Comparison of ENCODE assay signal across 15 cellular contexts in genomic region chr16:11325404-11326083, GRCh38. TPM values are rescaled to one million over a fixed set of nuclear protein-coding genes. Genes with fewer than 3 reads are reported as not detected.
A peak's percentile ranks its signal among the peaks of the same experiment; 100 is the strongest.
DNase-seq lines count a peak whose midpoint lies in the region; ATAC-seq, FAIRE-seq and TF ChIP-seq lines count a peak whose summit lies in the region.
"Had no signal": no experiment of that assay in that cellular context is flagged by ENCODE, and none has a peak within 500 bp of the region (broad histone marks: within the 10 kb centered on the region; RNA-seq: fewer than 3 reads in every experiment).

No MANE protein-coding gene starts in this region.

- H3K9ac ChIP-seq in OCI-LY3 (ENCODE audit: low read length) (no peak overlapping the region), astrocyte (ENCODE audit: low read length) (no peak overlapping the region)

- H3K9me3 ChIP-seq in OCI-LY3 (ENCODE audit: insufficient read depth, low read length) (no peaks in the 10 kb centered on the region), astrocyte (ENCODE audit: insufficient read depth, low read depth, low read length) (no peaks in the 10 kb centered on the region)
- H3K9me3 ChIP-seq: stomach had no signal

- peak; percentile 81 to 86 for ATAC-seq in natural killer cell treated with Interleukin-12 subunit alpha and Interleukin-12 subunit beta and Interleukin-15 and Interleukin-18, amount 100 ng/mL, for 72 hours
- ATAC-seq in natural killer cell = no peak
- ATAC-seq in stimulated activated naive CD8-positive, alpha-beta T cell treated with anti-CD3 and anti-CD28 coated beads, Interleukin-15, Interleukin-2, amounts not matched to agents 100 U/mL and 50 U/mL, for 24 hours = peak; percentile 48
- ATAC-seq: left ventricle myocardium superior, PC-3 had no signal

- peak overlapping the region; percentile 62 for H3K4me3 Mint-ChIP-seq in natural killer cell treated with Interleukin-12 subunit alpha and Interleukin-12 subunit beta and Interleukin-15 and Interleukin-18, amount 100 ng/mL, for 72 hours
- H3K4me3 Mint-ChIP-seq in natural killer cell (no peak overlapping the region), astrocyte (ENCODE audit: unreplicated experiment) (no peak overlapping the region), HFFc6 (no peak overlapping the region)
- H3K4me3 Mint-ChIP-seq: brain had no signal

- peaks cover 2 to 6% of the 10 kb centered on the region in 2 donors for H3K27me3 Mint-ChIP-seq in natural killer cell treated with Interleukin-12 subunit alpha and Interleukin-12 subunit beta and Interleukin-15 and Interleukin-18, amount 100 ng/mL, for 72 hours
- H3K27me3 Mint-ChIP-seq in natural killer cell (ENCODE audit: low read depth in 2 of 2) = peaks cover 36 to 42% of the 10 kb centered on the region in 2 donors
- peaks cover 7% of the 10 kb centered on the region for H3K27me3 Mint-ChIP-seq in astrocyte (ENCODE audit: low read depth, unreplicated experiment)
- H3K27me3 Mint-ChIP-seq in HFFc6 (ENCODE audit: insufficient read depth) = peaks cover 3% of the 10 kb centered on the region; the same call in 1 of the 2 replicates
- H3K27me3 Mint-ChIP-seq: brain had no signal

- H3K4me2 ChIP-seq in OCI-LY3 (ENCODE audit: low read length) (peak overlapping the region; percentile 21), astrocyte (ENCODE audit: low read length) (peak overlapping the region; percentile 8)

- H3K36me3 ChIP-seq in OCI-LY3 (replicated peaks; ENCODE audit: low read depth, low read length) (peaks cover 3% of the 10 kb centered on the region), astrocyte (ENCODE audit: insufficient read depth, low read length) (no peaks in the 10 kb centered on the region)
- H3K36me3 ChIP-seq: stomach had no signal

- H3K4me1 ChIP-seq in OCI-LY3 (ENCODE audit: low read length) = peaks cover 46% of the 10 kb centered on the region
- peaks cover 25% of the 10 kb centered on the region for H3K4me1 ChIP-seq in astrocyte (ENCODE audit: insufficient read depth, low read length)

- H3K27me3 ChIP-seq in OCI-LY3 (ENCODE audit: low read depth, low read length) (peaks cover 10% of the 10 kb centered on the region), astrocyte (ENCODE audit: insufficient read depth, low read length) (no peaks in the 10 kb centered on the region)
- H3K27me3 ChIP-seq: stomach had no signal

- peak overlapping the region; percentile 16; the same call in 1 of the 2 replicates for H3K27ac ChIP-seq in OCI-LY3 (ENCODE audit: low read length)
- H3K27ac ChIP-seq in astrocyte (ENCODE audit: low read depth, low read length) = no peak overlapping the region
- H3K27ac ChIP-seq: stomach had no signal

- H3K9me3 Mint-ChIP-seq in natural killer cell treated with Interleukin-12 subunit alpha and Interleukin-12 subunit beta and Interleukin-15 and Interleukin-18, amount 100 ng/mL, for 72 hours = no peaks in the 10 kb centered on the region
- H3K9me3 Mint-ChIP-seq in natural killer cell (no peaks in the 10 kb centered on the region), astrocyte (ENCODE audit: unreplicated experiment) (no peaks in the 10 kb centered on the region), HFFc6 (no peaks in the 10 kb centered on the region)

- no peaks in the 10 kb centered on the region for H3K79me2 ChIP-seq in OCI-LY3 (ENCODE audit: low read length)
- H3K79me2 ChIP-seq in astrocyte (ENCODE audit: insufficient read depth, low read length) = no peaks in the 10 kb centered on the region

- peak overlapping the region; percentile 98 to 99 for H3K27ac Mint-ChIP-seq in natural killer cell treated with Interleukin-12 subunit alpha and Interleukin-12 subunit beta and Interleukin-15 and Interleukin-18, amount 100 ng/mL, for 72 hours
- H3K27ac Mint-ChIP-seq in natural killer cell (no peak overlapping the region), astrocyte (ENCODE audit: unreplicated experiment) (no peak overlapping the region), HFFc6 (no peak overlapping the region)
- H3K27ac Mint-ChIP-seq: brain had no signal

- H2AFZ ChIP-seq in OCI-LY3 (ENCODE audit: low read depth, low read length) (no peak overlapping the region; the same call in 1 of the 2 replicates), astrocyte (ENCODE audit: low read depth, low read length) (peak overlapping the region; percentile 17)

- H4K20me1 ChIP-seq in OCI-LY3 (ENCODE audit: insufficient read depth, low read length) (no peaks in the 10 kb centered on the region), astrocyte (ENCODE audit: insufficient read depth, low read length) (no peaks in the 10 kb centered on the region)

- peaks cover 10% of the 10 kb centered on the region for H3K36me3 Mint-ChIP-seq in natural killer cell treated with Interleukin-12 subunit alpha and Interleukin-12 subunit beta and Interleukin-15 and Interleukin-18, amount 100 ng/mL, for 72 hours
- H3K36me3 Mint-ChIP-seq in natural killer cell = no peaks in the 10 kb centered on the region
- H3K36me3 Mint-ChIP-seq in astrocyte (ENCODE audit: low read depth, unreplicated experiment) = peaks cover 3% of the 10 kb centered on the region
- H3K36me3 Mint-ChIP-seq in HFFc6 (ENCODE audit: low read depth) = no peaks in the 10 kb centered on the region
- H3K36me3 Mint-ChIP-seq: brain had no signal

- intact Hi-C loops in natural killer cell (cut with micrococcal nuclease) = no loop called here

- FAIRE-seq in astrocyte (lab: Jason Lieb, UNC) (no peak), frontal cortex (lab: Jason Lieb, UNC) (no peak)

- DNase-seq in natural killer cell treated with Interleukin-12 subunit alpha and Interleukin-12 subunit beta and Interleukin-15 and Interleukin-18, amount 100 ng/mL, for 72 hours (ENCODE audit: low spot score) = peak; percentile 80
- DNase-seq in natural killer cell (no peak), astrocyte (ENCODE audit: low read depth) (no peak), frontal cortex (ENCODE audit: low spot score in 2 of 2) (no peak), dermis blood vessel endothelial cell (no peak), HFFc6 (no peak)
- no peak for DNase-seq in stimulated activated naive CD8-positive, alpha-beta T cell treated with anti-CD3 and anti-CD28 coated beads, Interleukin-15, Interleukin-2, amounts not matched to agents 100 U/mL and 50 U/mL, for 24 hours
- DNase-seq: left ventricle myocardium superior, occipital lobe, PC-3, stomach had no signal

- H3K4me3 ChIP-seq in OCI-LY3 (ENCODE audit: low read length) = no peak overlapping the region
- H3K4me3 ChIP-seq in astrocyte (ENCODE audit: insufficient read depth, low read depth, low read length) = no peak overlapping the region
- H3K4me3 ChIP-seq: stomach had no signal

- peaks cover 49 to 57% of the 10 kb centered on the region in 2 donors for H3K4me1 Mint-ChIP-seq in natural killer cell treated with Interleukin-12 subunit alpha and Interleukin-12 subunit beta and Interleukin-15 and Interleukin-18, amount 100 ng/mL, for 72 hours (ENCODE audit: low read depth in 2 of 2)
- H3K4me1 Mint-ChIP-seq in natural killer cell (peaks cover 23 to 29% of the 10 kb centered on the region in 2 donors), astrocyte (ENCODE audit: low read depth, unreplicated experiment) (peaks cover 30% of the 10 kb centered on the region), HFFc6 (ENCODE audit: low read depth) (peaks cover 31% of the 10 kb centered on the region)

- TF ChIP-seq CTCF in natural killer cell (IDR thresholded peaks at IDR 0.05) (no peak), OCI-LY3 (IDR thresholded peaks at IDR 0.05; ENCODE audit: low read depth, low read length) (no peak), astrocyte (IDR thresholded peaks at IDR 0.05; ENCODE audit: insufficient read depth, low read depth, low read length) (no peak), HFFc6 (IDR thresholded peaks at IDR 0.05) (no peak)

RNA-seq across cellular contexts. Expression of gene RMI2, which starts 19.7 kb away (rescaled TPM):
- total RNA-seq in natural killer cell treated with Interleukin-12 subunit alpha and Interleukin-12 subunit beta and Interleukin-15 and Interleukin-18, amount 100 ng/mL, for 72 hours = 10 to 100 TPM; 11.6 to 15.2 TPM
- 1 to 10 TPM in 1 of 3 donors, under 1 TPM in 2; 0.83 to 1.1 (median 0.93) TPM for total RNA-seq in natural killer cell
- 6.9 and 7.8 TPM in 2 replicates for total RNA-seq in astrocyte
- 4.5 TPM for total RNA-seq in frontal cortex
- 5.1 and 8.1 TPM in 2 replicates for total RNA-seq in dermis blood vessel endothelial cell
- 10 to 100 TPM in 5 of 6 experiments, 1 to 10 TPM in 1; 7.3 to 16.2 (median 14.2) TPM for total RNA-seq in HFFc6 (2021; fragmentation: NEBNext Ultra II Directional; extraction: Animal tissue kit (Norgen Biotek cat#: 25700))

RNA-seq across cellular contexts. Expression of gene PRM1, which starts 44.4 kb away (rescaled TPM):
- not detected for total RNA-seq in natural killer cell treated with Interleukin-12 subunit alpha and Interleukin-12 subunit beta and Interleukin-15 and Interleukin-18, amount 100 ng/mL, for 72 hours
- total RNA-seq in natural killer cell (not detected), astrocyte (not detected in 2 replicates), frontal cortex (not detected), dermis blood vessel endothelial cell (not detected in 2 replicates)
- not detected for total RNA-seq in HFFc6 (2021; fragmentation: NEBNext Ultra II Directional; extraction: Animal tissue kit (Norgen Biotek cat#: 25700))
- total RNA-seq: Daoy, glomerular endothelial cell, left ventricle myocardium superior, occipital lobe, PC-3, stomach had no signal

RNA-seq across cellular contexts. Expression of gene PRM2, which starts 49.3 kb away (rescaled TPM):
- not detected for total RNA-seq in natural killer cell treated with Interleukin-12 subunit alpha and Interleukin-12 subunit beta and Interleukin-15 and Interleukin-18, amount 100 ng/mL, for 72 hours
- not detected for total RNA-seq in natural killer cell
- not detected in 2 replicates for total RNA-seq in astrocyte
- not detected for total RNA-seq in frontal cortex
- not detected in 2 replicates for total RNA-seq in dermis blood vessel endothelial cell
- total RNA-seq in HFFc6 (2021; fragmentation: NEBNext Ultra II Directional; extraction: Animal tissue kit (Norgen Biotek cat#: 25700)) = not detected
- total RNA-seq: Daoy, glomerular endothelial cell, left ventricle myocardium superior, occipital lobe, PC-3, stomach had no signal

RNA-seq across cellular contexts. Expression of gene PRM3, which starts 52.1 kb away (rescaled TPM):
- total RNA-seq in natural killer cell treated with Interleukin-12 subunit alpha and Interleukin-12 subunit beta and Interleukin-15 and Interleukin-18, amount 100 ng/mL, for 72 hours = not detected
- total RNA-seq in natural killer cell (not detected), astrocyte (not detected in 2 replicates), frontal cortex (not detected), dermis blood vessel endothelial cell (not detected in 2 replicates)
- total RNA-seq in HFFc6 (2021; fragmentation: NEBNext Ultra II Directional; extraction: Animal tissue kit (Norgen Biotek cat#: 25700)) = not detected
- total RNA-seq: Daoy, glomerular endothelial cell, left ventricle myocardium superior, occipital lobe, PC-3, stomach had no signal

RNA-seq across cellular contexts. Expression of gene TNP2, which starts 56.4 kb away (rescaled TPM):
- total RNA-seq in natural killer cell treated with Interleukin-12 subunit alpha and Interleukin-12 subunit beta and Interleukin-15 and Interleukin-18, amount 100 ng/mL, for 72 hours = not detected
- total RNA-seq in natural killer cell = not detected
- not detected in 2 replicates for total RNA-seq in astrocyte
- not detected for total RNA-seq in frontal cortex
- not detected in 2 replicates for total RNA-seq in dermis blood vessel endothelial cell
- not detected for total RNA-seq in HFFc6 (2021; fragmentation: NEBNext Ultra II Directional; extraction: Animal tissue kit (Norgen Biotek cat#: 25700))
- total RNA-seq: Daoy, glomerular endothelial cell, left ventricle myocardium superior, occipital lobe, PC-3, stomach had no signal

Comparison
In these comparisons a context has a peak if more than half of its experiments do, and no peak if none do; other contexts are left out.
1. ATAC-seq: peak in natural killer cell treated with Interleukin-12 subunit alpha and Interleukin-12 subunit beta and Interleukin-15 and Interleukin-18, amount 100 ng/mL, for 72 hours (2 of 2) and stimulated activated naive CD8-positive, alpha-beta T cell treated with anti-CD3 and anti-CD28 coated beads, Interleukin-15, Interleukin-2, amounts not matched to agents 100 U/mL and 50 U/mL, for 24 hours (single experiment); none in natural killer cell (0 of 3).
2. H3K27ac Mint-ChIP-seq: peak in natural killer cell treated with Interleukin-12 subunit alpha and Interleukin-12 subunit beta and Interleukin-15 and Interleukin-18, amount 100 ng/mL, for 72 hours (2 of 2); none in natural killer cell (0 of 2), astrocyte (single experiment) and HFFc6 (single experiment).